Comparison of ENCODE assay signal across 13 cellular contexts in the genomic region with DNA sequence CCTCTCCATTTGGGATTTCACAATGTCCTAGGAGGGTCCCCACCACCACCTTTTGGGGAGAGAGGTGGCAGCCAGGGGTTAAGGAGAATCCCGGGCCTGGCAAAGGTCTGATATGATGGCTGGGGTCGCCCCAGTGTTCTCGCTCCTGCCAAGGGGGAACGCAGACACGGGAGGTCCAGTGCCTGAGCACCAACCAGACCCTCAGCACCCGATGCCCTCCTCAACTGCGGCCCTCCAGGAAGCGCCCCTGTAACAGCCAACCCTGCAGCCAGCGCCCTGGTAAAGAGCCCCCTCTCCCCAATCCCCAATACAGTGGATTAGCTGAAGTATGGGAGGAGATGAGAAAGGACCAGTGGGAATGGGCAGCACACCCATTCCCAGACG. TPM values are rescaled to one million over a fixed set of nuclear protein-coding genes. Genes with fewer than 3 reads are reported as not detected.
DNase-seq lines count a peak whose midpoint lies in the region; ATAC-seq, FAIRE-seq and TF ChIP-seq lines count a peak whose summit lies in the region.
"Had no signal": no experiment of that assay in that cellular context is flagged by ENCODE, and none has a peak within 500 bp of the region (broad histone marks: within the 10 kb centered on the region; RNA-seq: fewer than 3 reads in every experiment).

No MANE protein-coding gene starts in this region.

- H2AK5ac ChIP-seq in H1 (ENCODE audit: low read depth, low read length): no peak overlapping the region

- H4K20me1 ChIP-seq in H1 (replicated peaks in 1 of 2; ENCODE audit: control insufficient read depth in 1 of 2, insufficient read depth in 2 of 2, low read length in 2 of 2): peaks cover 0 to 6% of the 10 kb centered on the region in 2 experiments

- POLR2A ChIA-PET in H1 (lab: Charles Lee; ENCODE audit: partially characterized antibody): interaction anchor here (1.0 to 43.7 kb wide), 7 partner anchors 9 to 414 kb away, joined by 3 to 1380 read pairs (median 5); partner anchors contain the start of genes ADAMTSL4, ENSA, FALEC and MCL1

- peaks cover 7% of the 10 kb centered on the region for H3K23me2 ChIP-seq in H1 (ENCODE audit: low read depth, low read length)

- no peak for FAIRE-seq in H1 (lab: Jason Lieb, UNC)
- FAIRE-seq: islet of Langerhans had no signal

- no peak overlapping the region for H2AFZ ChIP-seq in H1 (ENCODE audit: low read length)
- H2AFZ ChIP-seq: parathyroid adenoma had no signal

- no peak overlapping the region for H3K23ac ChIP-seq in H1 (ENCODE audit: insufficient read length)

- 0 out of 2 replicates have a peak, but pooled peaks cover 3% of the 10 kb centered on the region for H3K79me1 ChIP-seq in H1 (ENCODE audit: low read depth, low read length)

- peak overlapping the region; percentile 98 to 99 for H3K27ac Mint-ChIP-seq in natural killer cell
- H3K27ac Mint-ChIP-seq in natural killer cell treated with Interleukin-12 subunit alpha and Interleukin-12 subunit beta and Interleukin-15 and Interleukin-18, amount 100 ng/mL, for 72 hours: peak overlapping the region in 1 of 2 donors; percentile 98

- intact Hi-C loops in natural killer cell (cut with micrococcal nuclease): loop anchor here (5.0 to 10.0 kb wide), 6 partner anchors 138 to 598 kb away; partner anchors contain the start of genes ANP32E, CTSS, GOLPH3L and RPRD2

- H3K36me3 Mint-ChIP-seq in natural killer cell: no peaks in the 10 kb centered on the region
- H3K36me3 Mint-ChIP-seq in natural killer cell treated with Interleukin-12 subunit alpha and Interleukin-12 subunit beta and Interleukin-15 and Interleukin-18, amount 100 ng/mL, for 72 hours: no peaks in the 10 kb centered on the region

- H3K4me1 ChIP-seq in H1 (replicated peaks in 1 of 4; ENCODE audit: control insufficient read depth in 3 of 4, insufficient read depth in 4 of 4, low read length in 3 of 4) (peaks cover 11 to 23% (median 19%) of the 10 kb centered on the region in 4 experiments), neutrophil (ENCODE audit: control insufficient read depth in 1 of 2, insufficient read depth in 1 of 2, low read depth in 1 of 2, low read length in 1 of 2) (peaks cover 61 to 62% of the 10 kb centered on the region in 2 experiments)

- H2BK12ac ChIP-seq in H1 (ENCODE audit: low read depth, low read length): peak overlapping the region; percentile 64; the same call in 1 of the 2 replicates

- no peak overlapping the region for H3K4me2 ChIP-seq in H1 (ENCODE audit: insufficient read depth in 1 of 2, low read depth in 2 of 2, low read length in 2 of 2)

- TF ChIP-seq CTCF in natural killer cell (IDR thresholded peaks at IDR 0.05) (no peak), H1 (IDR thresholded peaks at IDR 0.05; ENCODE audit: control extremely low read depth in 1 of 3, insufficient read depth in 1 of 3, low read depth in 1 of 3, low read length in 3 of 3) (no peak), neutrophil (IDR thresholded peaks at IDR 0.05) (no peak)

- H2BK15ac ChIP-seq in H1 (ENCODE audit: low read length): no peak overlapping the region

- DNase-seq in natural killer cell (no peak), H1 (ENCODE audit: low read depth in 1 of 2, low spot score in 2 of 2) (no peak), NCI-H2227 treated with DMSO at 0.1 percent for 48 hours (lab: John Stamatoyannopoulos, UW) (no peak), NCI-H774 (lab: John Stamatoyannopoulos, UW) (no peak), mucosa of gallbladder (ENCODE audit: low spot score) (no peak), NCI-H146 (lab: John Stamatoyannopoulos, UW) (no peak)
- DNase-seq in natural killer cell treated with Interleukin-12 subunit alpha and Interleukin-12 subunit beta and Interleukin-15 and Interleukin-18, amount 100 ng/mL, for 72 hours (ENCODE audit: low spot score): no peak

- CTCF ChIA-PET in H1 (lab: Charles Lee; ENCODE audit: partially characterized antibody): interaction anchor here (0.6 to 13.7 kb wide), 23 partner anchors 10 to 255 kb away, joined by 3 to 210 read pairs (median 5); partner anchors contain the start of genes ADAMTSL4, FALEC, GOLPH3L and MCL1

- H3K9me3 Mint-ChIP-seq in natural killer cell: no peaks in the 10 kb centered on the region
- H3K9me3 Mint-ChIP-seq in natural killer cell treated with Interleukin-12 subunit alpha and Interleukin-12 subunit beta and Interleukin-15 and Interleukin-18, amount 100 ng/mL, for 72 hours: no peaks in the 10 kb centered on the region
- H3K9me3 Mint-ChIP-seq: activated T-helper 2 cell treated with anti-CD3 and anti-CD28 coated beads, Interferon-gamma antibody, Interleukin-2, Interleukin-4, amounts not matched to agents 10 μg/mL and 5 μg/mL and 100 μg/mL, durations not matched to agents 14 hours and 24 hours and 36 hours had no signal

- H3K9me3 ChIP-seq in H1 (ENCODE audit: insufficient read depth in 2 of 2, low read depth in 1 of 2, low read length in 1 of 2): no peaks in the 10 kb centered on the region
- H3K9me3 ChIP-seq in neutrophil: no peaks in the 10 kb centered on the region

- no peak for TF ChIP-seq RAD21 in H1 (IDR thresholded peaks at IDR 0.05 in 1 of 2, conservative IDR thresholded peaks at IDR 0.05 in 1 of 2; ENCODE audit: low read depth in 2 of 2, low read length in 2 of 2)

- no peak overlapping the region for H4K91ac ChIP-seq in H1 (replicated peaks; ENCODE audit: insufficient read length, low read length)

- H3K4ac ChIP-seq in H1 (replicated peaks; ENCODE audit: insufficient read length, low read depth, low read length): no peak overlapping the region

- H3K4me1 Mint-ChIP-seq in natural killer cell: peaks cover 44 to 56% of the 10 kb centered on the region in 2 donors
- peaks cover 40 to 44% of the 10 kb centered on the region in 2 donors for H3K4me1 Mint-ChIP-seq in natural killer cell treated with Interleukin-12 subunit alpha and Interleukin-12 subunit beta and Interleukin-15 and Interleukin-18, amount 100 ng/mL, for 72 hours (ENCODE audit: low read depth in 2 of 2)

- H4K8ac ChIP-seq in H1 (ENCODE audit: extremely low read depth, insufficient read depth, low read length): no peak overlapping the region

- no peak for TF ChIP-seq EP300 in H1 (IDR thresholded peaks at IDR 0.05; ENCODE audit: borderline replicate concordance in 1 of 2, low read depth in 2 of 2, low read length in 2 of 2)

- no peak overlapping the region for H3K4me3 Mint-ChIP-seq in natural killer cell
- H3K4me3 Mint-ChIP-seq in natural killer cell treated with Interleukin-12 subunit alpha and Interleukin-12 subunit beta and Interleukin-15 and Interleukin-18, amount 100 ng/mL, for 72 hours: no peak overlapping the region

- no peak overlapping the region for H2BK120ac ChIP-seq in H1 (replicated peaks; ENCODE audit: low read depth, low read length)

- H3K27me3 ChIP-seq in H1 (replicated peaks in 1 of 4; ENCODE audit: control insufficient read depth in 3 of 4, extremely low read depth in 1 of 4, insufficient read depth in 3 of 4, low read length in 3 of 4) (no peaks in the 10 kb centered on the region), neutrophil (no peaks in the 10 kb centered on the region)

- H2BK20ac ChIP-seq in H1 (ENCODE audit: low read length): no peak overlapping the region

- no peak overlapping the region for H3K56ac ChIP-seq in H1 (replicated peaks; ENCODE audit: insufficient read length, low read depth, low read length)

- no peaks in the 10 kb centered on the region for H3K27me3 Mint-ChIP-seq in natural killer cell (ENCODE audit: low read depth in 2 of 2)
- no peaks in the 10 kb centered on the region for H3K27me3 Mint-ChIP-seq in natural killer cell treated with Interleukin-12 subunit alpha and Interleukin-12 subunit beta and Interleukin-15 and Interleukin-18, amount 100 ng/mL, for 72 hours

- H3K9ac ChIP-seq in H1 (replicated peaks in 1 of 4; ENCODE audit: extremely low read depth in 1 of 4, low read depth in 3 of 4, low read length in 3 of 4): no peak overlapping the region
- H3K9ac ChIP-seq: parathyroid adenoma had no signal

- no peak overlapping the region for H3K4me3 ChIP-seq in H1 (ENCODE audit: extremely low read depth in 1 of 4, insufficient read depth in 2 of 4, low read depth in 3 of 4, low read length in 4 of 4)
- peak overlapping the region; percentile 85 to 97 for H3K4me3 ChIP-seq in neutrophil (ENCODE audit: low read depth in 1 of 2, low read length in 1 of 2)
- H3K4me3 ChIP-seq: SK-N-MC had no signal

- TF ChIP-seq POLR2A in H1 (IDR thresholded peaks at IDR 0.05; ENCODE audit: control extremely low read depth in 1 of 2, low read depth in 2 of 2, low read length in 2 of 2): no peak

- H3K14ac ChIP-seq in H1 (ENCODE audit: insufficient read length): no peak overlapping the region

- ATAC-seq in natural killer cell: no peak
- ATAC-seq in natural killer cell treated with Interleukin-12 subunit alpha and Interleukin-12 subunit beta and Interleukin-15 and Interleukin-18, amount 100 ng/mL, for 72 hours: no peak

- H3K18ac ChIP-seq in H1 (ENCODE audit: extremely low read depth, low read length): no peak overlapping the region

- H4K5ac ChIP-seq in H1 (ENCODE audit: insufficient read length, low read depth, low read length): no peak overlapping the region

- no peak overlapping the region for H3K27ac ChIP-seq in H1 (ENCODE audit: low read depth, low read length)
- H3K27ac ChIP-seq in neutrophil: peak overlapping the region; percentile 99
- H3K27ac ChIP-seq: SK-N-MC had no signal

- peaks cover 0 to 22% of the 10 kb centered on the region in 2 experiments; a peak in 2 of 4 replicates for H3K79me2 ChIP-seq in H1 (ENCODE audit: control insufficient read depth in 1 of 2, insufficient read depth in 2 of 2, low read length in 2 of 2)
- H3K79me2 ChIP-seq: parathyroid adenoma had no signal

- H3K36me3 ChIP-seq in H1 (ENCODE audit: control insufficient read depth in 2 of 4, insufficient read depth in 4 of 4, low read length in 3 of 4) (peaks cover 0 to 4% (median 2%) of the 10 kb centered on the region in 4 experiments; a peak in 2 of 8 replicates), neutrophil (peaks cover 91% of the 10 kb centered on the region)

- no peak overlapping the region for H2BK5ac ChIP-seq in H1 (ENCODE audit: low read depth, low read length)

- 81% methylated on average over 10 of the region's 10 CpGs; no CpG with 5 or more reads in 1 of the 2 experiments for whole genome bisulfite sequencing in H1 (ENCODE audit: extremely low coverage in 1 of 2, insufficient coverage in 1 of 2, insufficient read length in 1 of 2, insufficient replicate concordance in 2 of 2, low coverage in 1 of 2, low lambda C conversion rate in 2 of 2, missing lambda C conversion rate in 1 of 2), 2 experiments

RNA-seq across cellular contexts. Expression of gene ADAMTSL4, which starts 10.4 kb away (rescaled TPM):
- total RNA-seq in natural killer cell (1 to 10 TPM; 1.7 to 2.9 (median 2.9) TPM), mucosa of gallbladder (17.2 TPM)
- 1 to 10 TPM in 1 of 2 donors, under 1 TPM in 1; 0.48 to 1.0 TPM for total RNA-seq in natural killer cell treated with Interleukin-12 subunit alpha and Interleukin-12 subunit beta and Interleukin-15 and Interleukin-18, amount 100 ng/mL, for 72 hours
- 5.3 and 5.4 TPM in 2 replicates for total RNA-seq in H1 (2021; fragmentation: NEBNext Ultra II Directional; extraction: Animal tissue kit (Norgen Biotek cat#: 25700))
- polyA plus RNA-seq in H1 (2011; rRNA removed): 4.2 and 5.9 TPM in 2 replicates
- polyA plus RNA-seq in H1 (2011; cell fraction: cytosol; rRNA removed): 3.1 TPM
- polyA plus RNA-seq in H1 (2011; cell fraction: nucleus; rRNA removed): 26.7 TPM
- polyA plus RNA-seq in H1 (2012, experiment 1 of 2): 4.9 to 7.2 TPM (median 6.7 TPM) in 4 replicates
- 3.8 TPM for polyA plus RNA-seq in H1 (2012, experiment 2 of 2)
- 9.2 TPM for polyA plus RNA-seq in H1 (2013, experiment 1 of 2)
- polyA plus RNA-seq in H1 (2013, experiment 2 of 2): 8.1 TPM
- polyA minus RNA-seq in H1 (2011; rRNA and poly(A)+ RNA removed): 0.73 and 0.85 TPM in 2 replicates
- 2.6 TPM for polyA minus RNA-seq in H1 (2011; cell fraction: cytosol; rRNA and poly(A)+ RNA removed)
- polyA minus RNA-seq in H1 (2011; cell fraction: nucleus; rRNA and poly(A)+ RNA removed): 3.5 TPM

RNA-seq across cellular contexts. Expression of gene MCL1, which starts 19.8 kb away (rescaled TPM):
- 1,000 to 10,000 TPM in 1 of 3 donors, 100 to 1,000 TPM in 2; 929 to 1,396 (median 938) TPM for total RNA-seq in natural killer cell
- 100 to 1,000 TPM; 199 to 333 TPM for total RNA-seq in natural killer cell treated with Interleukin-12 subunit alpha and Interleukin-12 subunit beta and Interleukin-15 and Interleukin-18, amount 100 ng/mL, for 72 hours
- total RNA-seq in H1 (2021; fragmentation: NEBNext Ultra II Directional; extraction: Animal tissue kit (Norgen Biotek cat#: 25700)): 196 and 218 TPM in 2 replicates
- polyA plus RNA-seq in H1 (2011; rRNA removed): 57.5 and 61.1 TPM in 2 replicates
- polyA plus RNA-seq in H1 (2011; cell fraction: cytosol; rRNA removed): 78.4 TPM
- 85.5 TPM for polyA plus RNA-seq in H1 (2011; cell fraction: nucleus; rRNA removed)
- polyA plus RNA-seq in H1 (2012, experiment 1 of 2): 93.2 to 159 TPM (median 119 TPM) in 4 replicates
- polyA plus RNA-seq in H1 (2012, experiment 2 of 2): 18.8 TPM
- 116 TPM for polyA plus RNA-seq in H1 (2013, experiment 1 of 2)
- polyA plus RNA-seq in H1 (2013, experiment 2 of 2): 123 TPM
- 104 and 119 TPM in 2 replicates for polyA minus RNA-seq in H1 (2011; rRNA and poly(A)+ RNA removed)
- polyA minus RNA-seq in H1 (2011; cell fraction: cytosol; rRNA and poly(A)+ RNA removed): 98.4 TPM
- polyA minus RNA-seq in H1 (2011; cell fraction: nucleus; rRNA and poly(A)+ RNA removed): 171 TPM
- 231 TPM for total RNA-seq in mucosa of gallbladder

RNA-seq across cellular contexts. Expression of gene FALEC, which starts 44.1 kb away (rescaled TPM):
- total RNA-seq in natural killer cell (not detected), mucosa of gallbladder (1.1 TPM)
- total RNA-seq in natural killer cell treated with Interleukin-12 subunit alpha and Interleukin-12 subunit beta and Interleukin-15 and Interleukin-18, amount 100 ng/mL, for 72 hours: not detected
- total RNA-seq in H1 (2021; fragmentation: NEBNext Ultra II Directional; extraction: Animal tissue kit (Norgen Biotek cat#: 25700)): 1.1 TPM in 1 of 2 replicates, not detected in the other
- polyA plus RNA-seq in H1 (2011; rRNA removed): not detected in 2 replicates
- 0.19 TPM for polyA plus RNA-seq in H1 (2011; cell fraction: cytosol; rRNA removed)
- polyA plus RNA-seq in H1 (2011; cell fraction: nucleus; rRNA removed): not detected
- polyA plus RNA-seq in H1 (2012, experiment 1 of 2): 0.36 to 1.0 TPM (median 0.75 TPM) in 4 replicates
- not detected for polyA plus RNA-seq in H1 (2012, experiment 2 of 2)
- 0.45 TPM for polyA plus RNA-seq in H1 (2013, experiment 1 of 2)
- 0.11 TPM for polyA plus RNA-seq in H1 (2013, experiment 2 of 2)
- 0.57 TPM in 1 of 2 replicates, not detected in the other for polyA minus RNA-seq in H1 (2011; rRNA and poly(A)+ RNA removed)
- polyA minus RNA-seq in H1 (2011; cell fraction: cytosol; rRNA and poly(A)+ RNA removed): not detected
- not detected for polyA minus RNA-seq in H1 (2011; cell fraction: nucleus; rRNA and poly(A)+ RNA removed)
- total RNA-seq: urinary bladder had no signal

RNA-seq across cellular contexts. Expression of gene ECM1, which starts 51.7 kb away (rescaled TPM):
- total RNA-seq in natural killer cell: under 1 TPM in 2 of 3 donors, not detected in 1; 0.42 to 0.43 TPM
- total RNA-seq in natural killer cell treated with Interleukin-12 subunit alpha and Interleukin-12 subunit beta and Interleukin-15 and Interleukin-18, amount 100 ng/mL, for 72 hours: 1 to 10 TPM; 1.2 to 1.9 TPM
- total RNA-seq in H1 (2021; fragmentation: NEBNext Ultra II Directional; extraction: Animal tissue kit (Norgen Biotek cat#: 25700)): 0.73 and 0.95 TPM in 2 replicates
- polyA plus RNA-seq in H1 (2011; rRNA removed): 0.98 and 1.1 TPM in 2 replicates
- polyA plus RNA-seq in H1 (2011; cell fraction: cytosol; rRNA removed): 1.0 TPM
- 5.8 TPM for polyA plus RNA-seq in H1 (2011; cell fraction: nucleus; rRNA removed)
- polyA plus RNA-seq in H1 (2012, experiment 1 of 2): 0.83 to 1.3 TPM (median 1.2 TPM) in 4 replicates
- 0.63 TPM for polyA plus RNA-seq in H1 (2012, experiment 2 of 2)
- polyA plus RNA-seq in H1 (2013, experiment 1 of 2): 0.81 TPM
- polyA plus RNA-seq in H1 (2013, experiment 2 of 2): 0.87 TPM
- 0.32 and 0.37 TPM in 2 replicates for polyA minus RNA-seq in H1 (2011; rRNA and poly(A)+ RNA removed)
- polyA minus RNA-seq in H1 (2011; cell fraction: cytosol; rRNA and poly(A)+ RNA removed): not detected
- polyA minus RNA-seq in H1 (2011; cell fraction: nucleus; rRNA and poly(A)+ RNA removed): 1.7 TPM
- total RNA-seq in mucosa of gallbladder: 681 TPM

Comparison
In these comparisons a context has a peak if more than half of its experiments do, and no peak if none do; other contexts are left out.
1. H3K4me3 ChIP-seq: peak in neutrophil (2 of 2); none in H1 (0 of 4).